1 cellular context compared by ENCODE assay signal in genomic region chr6:7216941-7217621, GRCh38.
TF ChIP-seq lines count a peak whose summit lies in the region.

No MANE protein-coding gene starts in this region.

TF ChIP-seq in GM23338, 12 proteins besides CTCF, POLR2A, EP300 and RAD21:
- TF ChIP-seq CREB1 (CRISPR knock-in tag; IDR thresholded peaks at IDR 0.05; ENCODE audit: low read depth), result no peak
- TF ChIP-seq, protein P1, sequence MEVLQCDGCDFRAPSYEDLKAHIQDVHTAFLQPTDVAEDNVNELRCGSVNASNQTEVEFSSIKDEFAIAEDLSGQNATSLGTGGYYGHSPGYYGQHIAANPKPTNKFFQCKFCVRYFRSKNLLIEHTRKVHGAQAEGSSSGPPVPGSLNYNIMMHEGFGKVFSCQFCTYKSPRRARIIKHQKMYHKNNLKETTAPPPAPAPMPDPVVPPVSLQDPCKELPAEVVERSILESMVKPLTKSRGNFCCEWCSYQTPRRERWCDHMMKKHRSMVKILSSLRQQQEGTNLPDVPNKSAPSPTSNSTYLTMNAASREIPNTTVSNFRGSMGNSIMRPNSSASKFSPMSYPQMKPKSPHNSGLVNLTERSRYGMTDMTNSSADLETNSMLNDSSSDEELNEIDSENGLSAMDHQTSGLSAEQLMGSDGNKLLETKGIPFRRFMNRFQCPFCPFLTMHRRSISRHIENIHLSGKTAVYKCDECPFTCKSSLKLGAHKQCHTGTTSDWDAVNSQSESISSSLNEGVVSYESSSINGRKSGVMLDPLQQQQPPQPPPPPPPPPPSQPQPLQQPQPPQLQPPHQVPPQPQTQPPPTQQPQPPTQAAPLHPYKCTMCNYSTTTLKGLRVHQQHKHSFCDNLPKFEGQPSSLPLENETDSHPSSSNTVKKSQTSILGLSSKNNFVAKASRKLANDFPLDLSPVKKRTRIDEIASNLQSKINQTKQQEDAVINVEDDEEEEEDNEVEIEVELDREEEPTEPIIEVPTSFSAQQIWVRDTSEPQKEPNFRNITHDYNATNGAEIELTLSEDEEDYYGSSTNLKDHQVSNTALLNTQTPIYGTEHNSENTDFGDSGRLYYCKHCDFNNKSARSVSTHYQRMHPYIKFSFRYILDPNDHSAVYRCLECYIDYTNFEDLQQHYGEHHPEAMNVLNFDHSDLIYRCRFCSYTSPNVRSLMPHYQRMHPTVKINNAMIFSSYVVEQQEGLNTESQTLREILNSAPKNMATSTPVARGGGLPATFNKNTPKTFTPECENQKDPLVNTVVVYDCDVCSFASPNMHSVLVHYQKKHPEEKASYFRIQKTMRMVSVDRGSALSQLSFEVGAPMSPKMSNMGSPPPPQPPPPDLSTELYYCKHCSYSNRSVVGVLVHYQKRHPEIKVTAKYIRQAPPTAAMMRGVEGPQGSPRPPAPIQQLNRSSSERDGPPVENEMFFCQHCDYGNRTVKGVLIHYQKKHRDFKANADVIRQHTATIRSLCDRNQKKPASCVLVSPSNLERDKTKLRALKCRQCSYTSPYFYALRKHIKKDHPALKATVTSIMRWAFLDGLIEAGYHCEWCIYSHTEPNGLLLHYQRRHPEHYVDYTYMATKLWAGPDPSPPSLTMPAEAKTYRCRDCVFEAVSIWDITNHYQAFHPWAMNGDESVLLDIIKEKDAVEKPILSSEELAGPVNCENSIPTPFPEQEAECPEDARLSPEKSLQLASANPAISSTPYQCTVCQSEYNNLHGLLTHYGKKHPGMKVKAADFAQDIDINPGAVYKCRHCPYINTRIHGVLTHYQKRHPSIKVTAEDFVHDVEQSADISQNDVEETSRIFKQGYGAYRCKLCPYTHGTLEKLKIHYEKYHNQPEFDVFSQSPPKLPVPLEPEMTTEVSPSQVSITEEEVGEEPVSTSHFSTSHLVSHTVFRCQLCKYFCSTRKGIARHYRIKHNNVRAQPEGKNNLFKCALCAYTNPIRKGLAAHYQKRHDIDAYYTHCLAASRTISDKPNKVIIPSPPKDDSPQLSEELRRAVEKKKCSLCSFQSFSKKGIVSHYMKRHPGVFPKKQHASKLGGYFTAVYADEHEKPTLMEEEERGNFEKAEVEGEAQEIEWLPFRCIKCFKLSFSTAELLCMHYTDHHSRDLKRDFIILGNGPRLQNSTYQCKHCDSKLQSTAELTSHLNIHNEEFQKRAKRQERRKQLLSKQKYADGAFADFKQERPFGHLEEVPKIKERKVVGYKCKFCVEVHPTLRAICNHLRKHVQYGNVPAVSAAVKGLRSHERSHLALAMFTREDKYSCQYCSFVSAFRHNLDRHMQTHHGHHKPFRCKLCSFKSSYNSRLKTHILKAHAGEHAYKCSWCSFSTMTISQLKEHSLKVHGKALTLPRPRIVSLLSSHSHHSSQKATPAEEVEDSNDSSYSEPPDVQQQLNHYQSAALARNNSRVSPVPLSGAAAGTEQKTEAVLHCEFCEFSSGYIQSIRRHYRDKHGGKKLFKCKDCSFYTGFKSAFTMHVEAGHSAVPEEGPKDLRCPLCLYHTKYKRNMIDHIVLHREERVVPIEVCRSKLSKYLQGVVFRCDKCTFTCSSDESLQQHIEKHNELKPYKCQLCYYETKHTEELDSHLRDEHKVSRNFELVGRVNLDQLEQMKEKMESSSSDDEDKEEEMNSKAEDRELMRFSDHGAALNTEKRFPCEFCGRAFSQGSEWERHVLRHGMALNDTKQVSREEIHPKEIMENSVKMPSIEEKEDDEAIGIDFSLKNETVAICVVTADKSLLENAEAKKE (CRISPR knock-in tag; IDR thresholded peaks at IDR 0.05), result no peak
- TF ChIP-seq ZNF114 (CRISPR knock-in tag; IDR thresholded peaks at IDR 0.05), result no peak
- TF ChIP-seq STAT1 (IDR thresholded peaks at IDR 0.05; ENCODE audit: unreplicated experiment), result no peak
- TF ChIP-seq NANOG (IDR thresholded peaks at IDR 0.05; ENCODE audit: borderline replicate concordance), result no peak
- no peak for TF ChIP-seq EZH2phosphoT487 (IDR thresholded peaks at IDR 0.05; ENCODE audit: unreplicated experiment)
- no peak for TF ChIP-seq POLR2AphosphoS5 (IDR thresholded peaks at IDR 0.05; ENCODE audit: low read depth)
- TF ChIP-seq JUNB (IDR thresholded peaks at IDR 0.05; ENCODE audit: unreplicated experiment), result no peak
- TF ChIP-seq, protein P2, sequence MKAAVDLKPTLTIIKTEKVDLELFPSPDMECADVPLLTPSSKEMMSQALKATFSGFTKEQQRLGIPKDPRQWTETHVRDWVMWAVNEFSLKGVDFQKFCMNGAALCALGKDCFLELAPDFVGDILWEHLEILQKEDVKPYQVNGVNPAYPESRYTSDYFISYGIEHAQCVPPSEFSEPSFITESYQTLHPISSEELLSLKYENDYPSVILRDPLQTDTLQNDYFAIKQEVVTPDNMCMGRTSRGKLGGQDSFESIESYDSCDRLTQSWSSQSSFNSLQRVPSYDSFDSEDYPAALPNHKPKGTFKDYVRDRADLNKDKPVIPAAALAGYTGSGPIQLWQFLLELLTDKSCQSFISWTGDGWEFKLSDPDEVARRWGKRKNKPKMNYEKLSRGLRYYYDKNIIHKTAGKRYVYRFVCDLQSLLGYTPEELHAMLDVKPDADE (IDR thresholded peaks at IDR 0.05), result no peak
- TF ChIP-seq, protein P3, sequence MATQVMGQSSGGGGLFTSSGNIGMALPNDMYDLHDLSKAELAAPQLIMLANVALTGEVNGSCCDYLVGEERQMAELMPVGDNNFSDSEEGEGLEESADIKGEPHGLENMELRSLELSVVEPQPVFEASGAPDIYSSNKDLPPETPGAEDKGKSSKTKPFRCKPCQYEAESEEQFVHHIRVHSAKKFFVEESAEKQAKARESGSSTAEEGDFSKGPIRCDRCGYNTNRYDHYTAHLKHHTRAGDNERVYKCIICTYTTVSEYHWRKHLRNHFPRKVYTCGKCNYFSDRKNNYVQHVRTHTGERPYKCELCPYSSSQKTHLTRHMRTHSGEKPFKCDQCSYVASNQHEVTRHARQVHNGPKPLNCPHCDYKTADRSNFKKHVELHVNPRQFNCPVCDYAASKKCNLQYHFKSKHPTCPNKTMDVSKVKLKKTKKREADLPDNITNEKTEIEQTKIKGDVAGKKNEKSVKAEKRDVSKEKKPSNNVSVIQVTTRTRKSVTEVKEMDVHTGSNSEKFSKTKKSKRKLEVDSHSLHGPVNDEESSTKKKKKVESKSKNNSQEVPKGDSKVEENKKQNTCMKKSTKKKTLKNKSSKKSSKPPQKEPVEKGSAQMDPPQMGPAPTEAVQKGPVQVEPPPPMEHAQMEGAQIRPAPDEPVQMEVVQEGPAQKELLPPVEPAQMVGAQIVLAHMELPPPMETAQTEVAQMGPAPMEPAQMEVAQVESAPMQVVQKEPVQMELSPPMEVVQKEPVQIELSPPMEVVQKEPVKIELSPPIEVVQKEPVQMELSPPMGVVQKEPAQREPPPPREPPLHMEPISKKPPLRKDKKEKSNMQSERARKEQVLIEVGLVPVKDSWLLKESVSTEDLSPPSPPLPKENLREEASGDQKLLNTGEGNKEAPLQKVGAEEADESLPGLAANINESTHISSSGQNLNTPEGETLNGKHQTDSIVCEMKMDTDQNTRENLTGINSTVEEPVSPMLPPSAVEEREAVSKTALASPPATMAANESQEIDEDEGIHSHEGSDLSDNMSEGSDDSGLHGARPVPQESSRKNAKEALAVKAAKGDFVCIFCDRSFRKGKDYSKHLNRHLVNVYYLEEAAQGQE (IDR thresholded peaks at IDR 0.05; ENCODE audit: unreplicated experiment), result no peak
- no peak for TF ChIP-seq ZNF331 (CRISPR knock-in tag; IDR thresholded peaks at IDR 0.05; ENCODE audit: low read depth)
- TF ChIP-seq EZH2 (IDR thresholded peaks at IDR 0.05; ENCODE audit: low read depth, unreplicated experiment), result no peak
